Comparison of ENCODE assay signal across 8 cellular contexts in the genomic region with DNA sequence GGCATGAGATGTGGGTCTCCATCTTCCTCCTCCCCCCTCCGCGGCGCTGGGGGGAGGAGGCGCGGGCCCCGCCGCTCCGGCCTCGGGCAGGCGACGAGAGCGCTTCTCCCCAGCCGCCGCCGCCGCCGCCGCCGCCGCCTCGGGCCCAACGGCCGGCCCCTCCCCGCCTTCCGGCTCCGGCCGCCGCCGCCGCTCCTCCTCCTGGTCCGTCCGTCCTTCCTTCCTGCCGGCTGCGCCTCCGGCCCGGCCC. TPM values are rescaled to one million over a fixed set of nuclear protein-coding genes. Genes with fewer than 3 reads are reported as not detected.
A peak's percentile ranks its signal among the peaks of the same experiment; 100 is the strongest.
DNase-seq lines count a peak whose midpoint lies in the region; ATAC-seq, FAIRE-seq and TF ChIP-seq lines count a peak whose summit lies in the region.

No MANE protein-coding gene starts in this region.

- peak overlapping the region; percentile 78 for H3K4me3 Mint-ChIP-seq in chondrocyte (ENCODE audit: unreplicated experiment)

- no peak overlapping the region for H3K27ac Mint-ChIP-seq in chondrocyte (ENCODE audit: unreplicated experiment)

- H3K9me3 Mint-ChIP-seq in chondrocyte (ENCODE audit: low read depth), result no peaks in the 10 kb centered on the region

- no peaks in the 10 kb centered on the region for H3K36me3 ChIP-seq in tibial nerve

- DNase-seq in Daoy (ENCODE audit: low read depth) (peak; percentile 87), RCC 7860 (ENCODE audit: low spot score) (peak; percentile 36), chondrocyte (ENCODE audit: low spot score) (no peak), lower leg skin (ENCODE audit: low spot score in 2 of 2) (no peak), tibial nerve (ENCODE audit: low spot score in 2 of 2) (no peak), HuH-7 (ENCODE audit: low spot score) (no peak)

- ATAC-seq in GM19372 (IDR thresholded peaks at IDR 0.05; ENCODE audit: low read depth, unreplicated experiment), result peak; percentile 45
- peak; percentile 27 for ATAC-seq in HG03378 (IDR thresholded peaks at IDR 0.05; ENCODE audit: unreplicated experiment)

- H3K9me3 ChIP-seq in tibial nerve, result no peaks in the 10 kb centered on the region

- TF ChIP-seq POLR2A in lower leg skin (IDR thresholded peaks at IDR 0.05) (no peak), tibial nerve (IDR thresholded peaks at IDR 0.05) (peak in 1 of 2 donors; percentile 63)

- H3K4me3 ChIP-seq in lower leg skin (ENCODE audit: low read depth, poor library complexity, severe bottlenecking), result peak overlapping the region; percentile 75
- peak overlapping the region; percentile 53 to 90 (median 72) for H3K4me3 ChIP-seq in tibial nerve

- no peak for TF ChIP-seq CTCF in chondrocyte (IDR thresholded peaks at IDR 0.05)
- TF ChIP-seq CTCF in lower leg skin (IDR thresholded peaks at IDR 0.05), result no peak
- no peak for TF ChIP-seq CTCF in tibial nerve (IDR thresholded peaks at IDR 0.05)

- H3K27me3 ChIP-seq in tibial nerve, result no peaks in the 10 kb centered on the region

- WGBS in lower leg skin, 2 donors, result 0 to 1% methylated on average over 4 to 23 of the region's 36 CpGs
- 0% methylated on average over 1 of the region's 36 CpGs; no CpG with 5 or more reads in 1 of the 2 donors for WGBS in tibial nerve, 2 donors

- H3K4me1 ChIP-seq in tibial nerve, result peaks cover 0 to 57% (median 31%) of the 10 kb centered on the region in 4 donors

- TF ChIP-seq EP300 in tibial nerve (IDR thresholded peaks at IDR 0.05), result peak in 1 of 2 donors; percentile 40

- H3K36me3 Mint-ChIP-seq in chondrocyte (ENCODE audit: low read depth), result no peaks in the 10 kb centered on the region

- H3K27me3 Mint-ChIP-seq in chondrocyte (ENCODE audit: low read depth), result no peaks in the 10 kb centered on the region

- peak overlapping the region; percentile 82 to 98 (median 93) for H3K27ac ChIP-seq in tibial nerve

- H3K4me1 Mint-ChIP-seq in chondrocyte (ENCODE audit: low read depth), result peaks cover 65% of the 10 kb centered on the region

- FAIRE-seq in RCC 7860 (lab: Jason Lieb, UNC), result no peak

- intact Hi-C loops in lower leg skin (cut with DNase I; ENCODE audit: low total_unique reads), result loop anchor here (5.0 kb wide), 1 partner anchor 477 kb away; no protein-coding TSS in a partner anchor

RNA-seq across cellular contexts. Expression of a gene that starts 0.4 kb away (rescaled TPM):
- total RNA-seq in Daoy (2014; rRNA removed; shearing (Covaris generic)), result 12.6 and 15.4 TPM in 2 replicates
- total RNA-seq in chondrocyte, result 6.1 to 6.4 TPM (median 6.3 TPM) in 3 replicates
- 10 to 100 TPM in 2 of 4 donors, 1 to 10 TPM in 2; 9.3 to 12.8 (median 10.9) TPM for total RNA-seq in lower leg skin
- total RNA-seq in tibial nerve, result 10 to 100 TPM; 11.7 to 21.4 (median 17.3) TPM

RNA-seq across cellular contexts. Expression of a gene that starts 35.1 kb away (rescaled TPM):
- 58.7 and 72.9 TPM in 2 replicates for total RNA-seq in Daoy (2014; rRNA removed; shearing (Covaris generic))
- total RNA-seq in chondrocyte (68.0 to 160 TPM (median 74.4 TPM) in 3 replicates), lower leg skin (10 to 100 TPM in 2 of 4 donors, 1 to 10 TPM in 2; 3.6 to 16.5 (median 10.9) TPM), tibial nerve (10 to 100 TPM; 11.7 to 34.1 (median 17.6) TPM)

Comparison
In these comparisons a context has a peak if more than half of its experiments do, and no peak if none do; other contexts are left out.
1. DNase-seq: peak in Daoy (single experiment) and RCC 7860 (single experiment); none in chondrocyte (single experiment), lower leg skin (0 of 2), tibial nerve (0 of 2) and HuH-7 (single experiment).